ENCODE assay signal across 15 cellular contexts in genomic region chr1:207362962-207363858, GRCh38. TPM values are rescaled to one million over a fixed set of nuclear protein-coding genes. Genes with fewer than 3 reads are reported as not detected.
DNase-seq lines count a peak whose midpoint lies in the region; ATAC-seq and TF ChIP-seq lines count a peak whose summit lies in the region.
"Had no signal": no experiment of that assay in that cellular context is flagged by ENCODE, and none has a peak within 500 bp of the region (broad histone marks: within the 10 kb centered on the region; RNA-seq: fewer than 3 reads in every experiment).

No MANE protein-coding gene starts in this region.

- POLR2A ChIA-PET in T-cell (lab: Charles Lee), result interaction anchor here (0.7 to 1.2 kb wide), 4 partner anchors 10 to 41 kb away, joined by 3 to 10 read pairs (median 3); partner anchors contain the start of gene CD55 (in 1 of the 2)

- H4K5ac ChIP-seq in mesendoderm (ENCODE audit: low read length), result no peak overlapping the region

- no peaks in the 10 kb centered on the region for H3K27me3 Mint-ChIP-seq in T-cell
- no peaks in the 10 kb centered on the region for H3K27me3 Mint-ChIP-seq in stimulated activated naive CD8-positive, alpha-beta T cell treated with anti-CD3 and anti-CD28 coated beads, Interleukin-15, amount 100 ng/mL, for 72 hours
- H3K27me3 Mint-ChIP-seq: activated naive CD8-positive, alpha-beta T cell; progenitor cell of endocrine pancreas had no signal

- H3K4me3 Mint-ChIP-seq in T-cell, result no peak overlapping the region
- H3K4me3 Mint-ChIP-seq in stimulated activated naive CD8-positive, alpha-beta T cell treated with anti-CD3 and anti-CD28 coated beads, Interleukin-15, amount 100 ng/mL, for 72 hours, result no peak overlapping the region
- H3K4me3 Mint-ChIP-seq: activated naive CD8-positive, alpha-beta T cell had no signal

- no peaks in the 10 kb centered on the region for H3K79me1 ChIP-seq in mesendoderm (ENCODE audit: low read length)

- peak; percentile 29 for DNase-seq in stimulated activated CD4-positive, alpha-beta T cell treated with anti-CD3 and anti-CD28 coated beads, Interleukin-15, amount 100 ng/mL, for 24 hours
- no peak for DNase-seq in stimulated activated CD4-positive, alpha-beta T cell treated with anti-CD3 and anti-CD28 coated beads, Interleukin-2, amount 100 ng/mL, for 48 hours
- peak in 2 of 34 experiments; percentile 5 to 6 for DNase-seq in T-cell
- DNase-seq in fibroblast of the aortic adventitia (ENCODE audit: low read depth), result peak; percentile 73
- peak; percentile 25 to 40 for DNase-seq in stimulated activated naive CD8-positive, alpha-beta T cell treated with anti-CD3 and anti-CD28 coated beads, Interleukin-15, amount 100 ng/mL, for 72 hours
- no peak for DNase-seq in RPMI8226
- DNase-seq in mesendoderm, result no peak
- DNase-seq: kidney, NCI-H1048, NCI-H748 treated with DMSO at 0.1 percent for 48 hours, T-helper 9 cell had no signal

- no peak overlapping the region for H2BK5ac ChIP-seq in mesendoderm (ENCODE audit: low read length)

- H3K4me2 ChIP-seq in mesendoderm (ENCODE audit: low read length), result no peak overlapping the region

- WGBS in mesendoderm (ENCODE audit: extremely low coverage, insufficient coverage, low lambda C conversion rate), result no CpG with 5 or more reads among the region's 5 CpGs

- no peaks in the 10 kb centered on the region for H3K4me1 ChIP-seq in mesendoderm (ENCODE audit: control insufficient read depth, low read depth, low read length)

- H3K56ac ChIP-seq in mesendoderm (ENCODE audit: low read length), result no peak overlapping the region

- H3K36me3 ChIP-seq in mesendoderm (ENCODE audit: control insufficient read depth, insufficient read depth, low read length), result no peaks in the 10 kb centered on the region

- no peak overlapping the region for H2BK120ac ChIP-seq in mesendoderm (ENCODE audit: low read depth, low read length)

- CTCF ChIA-PET in T-cell (lab: Charles Lee), result interaction anchor here (0.5 to 0.8 kb wide), 3 partner anchors 43 to 205 kb away, joined by 3 read pairs; no protein-coding TSS in a partner anchor

- TF ChIP-seq CTCF in fibroblast of the aortic adventitia (IDR thresholded peaks at IDR 0.05; ENCODE audit: insufficient read depth, low read length), result no peak

- H3K4me3 ChIP-seq in fibroblast of the aortic adventitia (ENCODE audit: low read depth, low read length) (no peak overlapping the region), mesendoderm (ENCODE audit: low read length) (no peak overlapping the region)

- H3K4me1 Mint-ChIP-seq in T-cell, result peaks cover 0 to 8% (median 2%) of the 10 kb centered on the region in 3 donors
- H3K4me1 Mint-ChIP-seq in stimulated activated naive CD8-positive, alpha-beta T cell treated with anti-CD3 and anti-CD28 coated beads, Interleukin-15, amount 100 ng/mL, for 72 hours, result no peaks in the 10 kb centered on the region

- no peak overlapping the region for H2AK5ac ChIP-seq in mesendoderm (ENCODE audit: low read length)

- H3K27ac ChIP-seq in mesendoderm (ENCODE audit: low read depth, low read length), result no peak overlapping the region
- H3K27ac ChIP-seq: C4-2B had no signal

- H3K9ac ChIP-seq in mesendoderm (ENCODE audit: low read length), result no peak overlapping the region

- H3K36me3 Mint-ChIP-seq in T-cell, result peaks cover 23% of the 10 kb centered on the region

- no peaks in the 10 kb centered on the region for H3K79me2 ChIP-seq in mesendoderm (ENCODE audit: control insufficient read depth, insufficient read depth, low read length)

- no peak overlapping the region for H3K4ac ChIP-seq in mesendoderm (ENCODE audit: low read depth, low read length)

- H3K27me3 ChIP-seq in mesendoderm (ENCODE audit: insufficient read depth, low read length, poor library complexity), result no peaks in the 10 kb centered on the region

- H3K18ac ChIP-seq in mesendoderm (ENCODE audit: low read length), result no peak overlapping the region

- H3K23ac ChIP-seq in mesendoderm (ENCODE audit: low read length), result no peak overlapping the region

- no peaks in the 10 kb centered on the region for H3K9me3 Mint-ChIP-seq in T-cell
- no peaks in the 10 kb centered on the region for H3K9me3 Mint-ChIP-seq in stimulated activated naive CD8-positive, alpha-beta T cell treated with anti-CD3 and anti-CD28 coated beads, Interleukin-15, amount 100 ng/mL, for 72 hours

- ATAC-seq in T-cell (replicated peaks in 1 of 4), result peak; percentile 92 to 98 (median 94)
- peak; percentile 95 for ATAC-seq in stimulated activated naive CD8-positive, alpha-beta T cell treated with anti-CD3 and anti-CD28 coated beads, Interleukin-15, amount 100 ng/mL, for 72 hours
- ATAC-seq in GM19463 (IDR thresholded peaks at IDR 0.05; ENCODE audit: unreplicated experiment), result no peak

- no peak overlapping the region for H2BK15ac ChIP-seq in mesendoderm (replicated peaks; ENCODE audit: low read depth)

- no peak overlapping the region for H3K27ac Mint-ChIP-seq in T-cell
- no peak overlapping the region for H3K27ac Mint-ChIP-seq in stimulated activated naive CD8-positive, alpha-beta T cell treated with anti-CD3 and anti-CD28 coated beads, Interleukin-15, amount 100 ng/mL, for 72 hours
- H3K27ac Mint-ChIP-seq: activated naive CD8-positive, alpha-beta T cell; progenitor cell of endocrine pancreas had no signal

- no peak overlapping the region for H4K8ac ChIP-seq in mesendoderm (ENCODE audit: low read depth, low read length)

RNA-seq across cellular contexts. Expression of gene CD55, which starts 41.7 kb away (rescaled TPM):
- 100 to 1,000 TPM in 3 of 5 donors, 10 to 100 TPM in 2; 86.2 to 218 (median 117) TPM for total RNA-seq in T-cell
- 25.5 and 34.0 TPM in 2 replicates for total RNA-seq in fibroblast of the aortic adventitia (ENCODE audit: low replicate concordance)
- polyA plus RNA-seq in mesendoderm (2013, experiment 1 of 2), result 31.6 TPM
- 32.3 TPM for polyA plus RNA-seq in mesendoderm (2013, experiment 2 of 2)

Comparison
In these comparisons a context has a peak if more than half of its experiments do, and no peak if none do; other contexts are left out.
1. DNase-seq: peak in stimulated activated CD4-positive, alpha-beta T cell treated with anti-CD3 and anti-CD28 coated beads, Interleukin-15, amount 100 ng/mL, for 24 hours (single experiment), fibroblast of the aortic adventitia (single experiment) and stimulated activated naive CD8-positive, alpha-beta T cell treated with anti-CD3 and anti-CD28 coated beads, Interleukin-15, amount 100 ng/mL, for 72 hours (2 of 2); none in stimulated activated CD4-positive, alpha-beta T cell treated with anti-CD3 and anti-CD28 coated beads, Interleukin-2, amount 100 ng/mL, for 48 hours (0 of 2), RPMI8226 (single experiment) and mesendoderm (single experiment).